In the genomic region with DNA sequence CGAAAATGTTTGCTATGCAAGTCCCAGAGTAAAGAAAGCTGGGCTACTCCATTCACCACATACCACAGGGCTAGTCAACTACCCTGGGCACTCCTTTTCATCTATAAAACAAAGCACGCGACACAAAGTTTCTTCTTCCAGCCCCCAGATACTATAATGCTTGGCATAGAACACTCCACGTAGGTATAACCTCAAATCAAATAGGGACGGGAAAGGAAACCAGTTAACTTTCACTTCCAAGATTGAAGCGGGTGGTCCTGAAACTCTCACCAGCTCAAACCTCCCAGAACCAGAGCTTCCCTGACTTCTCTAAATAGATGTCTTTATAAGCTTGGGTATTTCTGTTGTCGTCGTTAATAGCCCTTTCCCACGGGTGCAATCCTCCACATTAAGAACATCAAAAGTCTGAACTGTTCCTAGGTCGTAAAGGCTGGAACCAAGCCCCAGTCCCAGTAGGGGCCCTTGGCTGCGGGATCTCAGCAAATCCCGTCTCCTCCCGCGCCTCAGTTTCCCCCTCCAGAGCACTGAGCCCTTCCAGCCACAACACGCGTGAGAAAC, we compare ENCODE assay signal across 2 cellular contexts.
TF ChIP-seq lines count a peak whose summit lies in the region.

No MANE protein-coding gene starts in this region.

TF ChIP-seq in A549, 52 proteins besides CTCF, POLR2A, EP300 and RAD21:
- no peak for TF ChIP-seq ESRRA (IDR thresholded peaks at IDR 0.05; ENCODE audit: borderline replicate concordance, low read length)
- TF ChIP-seq ATOH8 (CRISPR knock-in tag; IDR thresholded peaks at IDR 0.05; ENCODE audit: low read depth) = no peak
- TF ChIP-seq, protein P1, sequence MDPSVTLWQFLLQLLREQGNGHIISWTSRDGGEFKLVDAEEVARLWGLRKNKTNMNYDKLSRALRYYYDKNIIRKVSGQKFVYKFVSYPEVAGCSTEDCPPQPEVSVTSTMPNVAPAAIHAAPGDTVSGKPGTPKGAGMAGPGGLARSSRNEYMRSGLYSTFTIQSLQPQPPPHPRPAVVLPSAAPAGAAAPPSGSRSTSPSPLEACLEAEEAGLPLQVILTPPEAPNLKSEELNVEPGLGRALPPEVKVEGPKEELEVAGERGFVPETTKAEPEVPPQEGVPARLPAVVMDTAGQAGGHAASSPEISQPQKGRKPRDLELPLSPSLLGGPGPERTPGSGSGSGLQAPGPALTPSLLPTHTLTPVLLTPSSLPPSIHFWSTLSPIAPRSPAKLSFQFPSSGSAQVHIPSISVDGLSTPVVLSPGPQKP (IDR thresholded peaks at IDR 0.05; ENCODE audit: low read depth, low read length) = no peak
- TF ChIP-seq, protein P2, sequence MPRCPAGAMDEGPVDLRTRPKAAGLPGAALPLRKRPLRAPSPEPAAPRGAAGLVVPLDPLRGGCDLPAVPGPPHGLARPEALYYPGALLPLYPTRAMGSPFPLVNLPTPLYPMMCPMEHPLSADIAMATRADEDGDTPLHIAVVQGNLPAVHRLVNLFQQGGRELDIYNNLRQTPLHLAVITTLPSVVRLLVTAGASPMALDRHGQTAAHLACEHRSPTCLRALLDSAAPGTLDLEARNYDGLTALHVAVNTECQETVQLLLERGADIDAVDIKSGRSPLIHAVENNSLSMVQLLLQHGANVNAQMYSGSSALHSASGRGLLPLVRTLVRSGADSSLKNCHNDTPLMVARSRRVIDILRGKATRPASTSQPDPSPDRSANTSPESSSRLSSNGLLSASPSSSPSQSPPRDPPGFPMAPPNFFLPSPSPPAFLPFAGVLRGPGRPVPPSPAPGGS (IDR thresholded peaks at IDR 0.05) = no peak
- TF ChIP-seq HOXB5 (CRISPR knock-in tag; IDR thresholded peaks at IDR 0.05) = no peak
- TF ChIP-seq HEYL (CRISPR knock-in tag; IDR thresholded peaks at IDR 0.05) = no peak
- TF ChIP-seq HDAC2 (IDR thresholded peaks at IDR 0.05) = no peak
- TF ChIP-seq MAX (IDR thresholded peaks at IDR 0.05) = no peak
- TF ChIP-seq CHD4 (IDR thresholded peaks at IDR 0.05; ENCODE audit: borderline replicate concordance) = no peak
- no peak for TF ChIP-seq SMC3 (IDR thresholded peaks at IDR 0.05)
- no peak for TF ChIP-seq BHLHE40 (IDR thresholded peaks at IDR 0.05; ENCODE audit: low read depth, low read length)
- no peak for TF ChIP-seq KDM5A (IDR thresholded peaks at IDR 0.05)
- no peak for TF ChIP-seq PBX3 (IDR thresholded peaks at IDR 0.05)
- TF ChIP-seq MYC (IDR thresholded peaks at IDR 0.05; ENCODE audit: borderline replicate concordance, low read length) = no peak
- no peak for TF ChIP-seq EHMT2 (IDR thresholded peaks at IDR 0.05; ENCODE audit: low read depth)
- TF ChIP-seq HES2 (IDR thresholded peaks at IDR 0.05) = no peak

TF ChIP-seq in SK-N-SH, 30 proteins besides CTCF, POLR2A, EP300 and RAD21:
- TF ChIP-seq EZH2phosphoT487 (IDR thresholded peaks at IDR 0.05; ENCODE audit: borderline replicate concordance, low read depth) (no peak), FOSL2 (IDR thresholded peaks at IDR 0.05; ENCODE audit: borderline replicate concordance, low read depth) (no peak), FOXM1 (IDR thresholded peaks at IDR 0.05; ENCODE audit: low read depth) (no peak), YY1 (IDR thresholded peaks at IDR 0.05; ENCODE audit: low read depth) (no peak), JUND (IDR thresholded peaks at IDR 0.05) (no peak), TCF12 (IDR thresholded peaks at IDR 0.05) (no peak), GABPA (IDR thresholded peaks at IDR 0.05; ENCODE audit: low read depth) (no peak), MEF2A (IDR thresholded peaks at IDR 0.05; ENCODE audit: borderline replicate concordance, low read depth) (no peak), RXRA (IDR thresholded peaks at IDR 0.05; ENCODE audit: borderline replicate concordance, low read depth) (no peak), MAX (IDR thresholded peaks at IDR 0.05; ENCODE audit: low read depth) (no peak)
- TF ChIP-seq, protein P3, sequence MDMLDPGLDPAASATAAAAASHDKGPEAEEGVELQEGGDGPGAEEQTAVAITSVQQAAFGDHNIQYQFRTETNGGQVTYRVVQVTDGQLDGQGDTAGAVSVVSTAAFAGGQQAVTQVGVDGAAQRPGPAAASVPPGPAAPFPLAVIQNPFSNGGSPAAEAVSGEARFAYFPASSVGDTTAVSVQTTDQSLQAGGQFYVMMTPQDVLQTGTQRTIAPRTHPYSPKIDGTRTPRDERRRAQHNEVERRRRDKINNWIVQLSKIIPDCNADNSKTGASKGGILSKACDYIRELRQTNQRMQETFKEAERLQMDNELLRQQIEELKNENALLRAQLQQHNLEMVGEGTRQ (IDR thresholded peaks at IDR 0.05; ENCODE audit: borderline replicate concordance, low read depth, low read length) = no peak
